In genomic region chr3:120524171-120524923, GRCh38 we compare ENCODE assay signal across 1 cellular context.
TF ChIP-seq lines count a peak whose summit lies in the region.

No MANE protein-coding gene starts in this region.

TF ChIP-seq in SK-N-SH, 30 proteins besides CTCF, POLR2A, EP300 and RAD21 (continued from another document):
- TF ChIP-seq IRF3 (IDR thresholded peaks at IDR 0.05; ENCODE audit: low read depth, low read length) (no peak), FOXM1 (IDR thresholded peaks at IDR 0.05; ENCODE audit: low read depth) (no peak), RXRA (IDR thresholded peaks at IDR 0.05; ENCODE audit: borderline replicate concordance, low read depth) (no peak), CHD2 (IDR thresholded peaks at IDR 0.05; ENCODE audit: low read length, partially characterized antibody) (no peak), ELF1 (IDR thresholded peaks at IDR 0.05) (no peak), GABPA (IDR thresholded peaks at IDR 0.05; ENCODE audit: low read depth) (no peak), MEF2A (IDR thresholded peaks at IDR 0.05; ENCODE audit: borderline replicate concordance, low read depth) (no peak), REST (IDR thresholded peaks at IDR 0.05; ENCODE audit: low read depth, low read length) (no peak), FOXJ3 (CRISPR knock-in tag; IDR thresholded peaks at IDR 0.05) (no peak), YY1 (IDR thresholded peaks at IDR 0.05; ENCODE audit: low read depth) (no peak), JUND (IDR thresholded peaks at IDR 0.05) (peak; percentile 28; the same call in 1 of the 2 replicates)
